8 cellular contexts compared by ENCODE assay signal in genomic region chr4:147733614-147734344, GRCh38.
DNase-seq lines count a peak whose midpoint lies in the region; ATAC-seq and TF ChIP-seq lines count a peak whose summit lies in the region.

No MANE protein-coding gene starts in this region.

- CTCF ChIA-PET in RWPE1 (lab: Yijun Ruan, JAX): interaction anchor here (2.1 kb wide), 1 partner anchor 132 kb away, joined by 15 read pairs; no protein-coding TSS in a partner anchor

- no peaks in the 10 kb centered on the region for H3K27me3 ChIP-seq in rectal smooth muscle tissue (ENCODE audit: control insufficient read depth, insufficient read depth, low read length)

- peak overlapping the region; percentile 98 for H3K4me3 ChIP-seq in rectal smooth muscle tissue (ENCODE audit: low read length)

- no peak overlapping the region for H3K9ac ChIP-seq in rectal smooth muscle tissue (ENCODE audit: low read length)

- H3K4me1 ChIP-seq in rectal smooth muscle tissue (ENCODE audit: control insufficient read depth, insufficient read depth, low read length): peaks cover 20% of the 10 kb centered on the region

- ATAC-seq in HG02623 (IDR thresholded peaks at IDR 0.05; ENCODE audit: unreplicated experiment): no peak
- ATAC-seq in GM21360 (IDR thresholded peaks at IDR 0.05; ENCODE audit: unreplicated experiment): no peak

- POLR2A ChIA-PET in RWPE1 (lab: Yijun Ruan, JAX; ENCODE audit: low non-redundant PET): no interaction called here

- H3K27ac ChIP-seq in RWPE1: peak overlapping the region; percentile 94
- peak overlapping the region; percentile 97 for H3K27ac ChIP-seq in rectal smooth muscle tissue (ENCODE audit: low read depth, low read length)

- no peaks in the 10 kb centered on the region for H3K36me3 ChIP-seq in rectal smooth muscle tissue (ENCODE audit: control insufficient read depth, insufficient read depth, low read length)

- no peak for TF ChIP-seq CTCF in RWPE1 (conservative IDR thresholded peaks at IDR 0.05; ENCODE audit: low read depth)

- DNase-seq in EL (peak; percentile 66), RWPE1 (ENCODE audit: low spot score) (no peak), fibroblast of gingiva (ENCODE audit: low read depth) (peak; percentile 68), GDM1 (lab: John Stamatoyannopoulos, UW) (no peak), HPDE6-E6E7 (ENCODE audit: extremely low spot score) (no peak)

Comparison
In these comparisons a context has a peak if more than half of its experiments do, and no peak if none do; other contexts are left out.
1. DNase-seq: peak in EL (single experiment) and fibroblast of gingiva (single experiment); none in RWPE1 (single experiment), GDM1 (single experiment) and HPDE6-E6E7 (single experiment).